ENCODE assay signal across 1 cellular context in genomic region chr3:136135039-136135802, GRCh38.
TF ChIP-seq lines count a peak whose summit lies in the region.

No MANE protein-coding gene starts in this region.

TF ChIP-seq in K562, 482 proteins besides CTCF, POLR2A, EP300 and RAD21 (continued from another document and continues in another):
- 0 out of 4 replicates have a peak, but pooled peaks of 1 of the 2 experiments have one; percentile 39 for TF ChIP-seq ZMIZ1 (IDR thresholded peaks at IDR 0.05; ENCODE audit: low read depth in 2 of 2, low read length in 2 of 2)
- no peak for TF ChIP-seq FOXP4 (CRISPR knock-in tag; IDR thresholded peaks at IDR 0.05; ENCODE audit: borderline replicate concordance)
- no peak for TF ChIP-seq HDAC6 (IDR thresholded peaks at IDR 0.05; ENCODE audit: low read depth, low read length)
- no peak for TF ChIP-seq SIN3A (IDR thresholded peaks at IDR 0.05; ENCODE audit: borderline replicate concordance in 2 of 2, control insufficient read depth in 1 of 2, low read depth in 2 of 2, low read length in 2 of 2)
- no peak for TF ChIP-seq SRSF1 (IDR thresholded peaks at IDR 0.05; ENCODE audit: low read depth, low read length)
- no peak for TF ChIP-seq HOXB6 (CRISPR knock-in tag; IDR thresholded peaks at IDR 0.05; ENCODE audit: borderline replicate concordance)
- peak; percentile 25; the same call in 1 of the 2 replicates for TF ChIP-seq JUND (IDR thresholded peaks at IDR 0.05; ENCODE audit: borderline replicate concordance, low read depth, low read length)
- TF ChIP-seq JUND (tag; IDR thresholded peaks at IDR 0.05; ENCODE audit: borderline replicate concordance, low read depth, low read length), result peak; percentile 10; the same call in 1 of the 3 replicates
- no peak for TF ChIP-seq ZNF3 (CRISPR knock-in tag; IDR thresholded peaks at IDR 0.05)
- no peak for TF ChIP-seq ZNF224 (CRISPR knock-in tag; IDR thresholded peaks at IDR 0.05)
- TF ChIP-seq SMARCA4 (IDR thresholded peaks at IDR 0.05), result peak; percentile 90
- 0 out of 2 replicates have a peak, but pooled peaks have one; percentile 43 for TF ChIP-seq ZNF644 (tag; IDR thresholded peaks at IDR 0.05; ENCODE audit: low read depth)
- peak; percentile 79 for TF ChIP-seq FOXM1 (IDR thresholded peaks at IDR 0.05; ENCODE audit: low read depth)
- TF ChIP-seq FOXM1 (CRISPR knock-in tag; IDR thresholded peaks at IDR 0.05; ENCODE audit: low read depth), result no peak
- no peak for TF ChIP-seq NR2C1 (IDR thresholded peaks at IDR 0.05)
- TF ChIP-seq NR2C1 (tag; IDR thresholded peaks at IDR 0.05), result 0 out of 2 replicates have a peak, but pooled peaks have one; percentile 16
- peak; percentile 73 for TF ChIP-seq DACH1 (IDR thresholded peaks at IDR 0.05; ENCODE audit: partially characterized antibody)
- TF ChIP-seq IFI16 (CRISPR knock-in tag; IDR thresholded peaks at IDR 0.05), result no peak
- TF ChIP-seq AFF4 (CRISPR knock-in tag; IDR thresholded peaks at IDR 0.05), result no peak
- TF ChIP-seq MIER1 (IDR thresholded peaks at IDR 0.05; ENCODE audit: low read depth), result no peak
- TF ChIP-seq MNT (conservative IDR thresholded peaks at IDR 0.05), result peak; percentile 33 to 72; a peak in 2 of 4 replicates
- TF ChIP-seq TARDBP (IDR thresholded peaks at IDR 0.05), result no peak
- no peak for TF ChIP-seq HDAC8 (tag; IDR thresholded peaks at IDR 0.05)
- TF ChIP-seq NCOA6 (IDR thresholded peaks at IDR 0.05), result 0 out of 2 replicates have a peak, but pooled peaks have one; percentile 34
- 0 out of 6 replicates have a peak, but pooled peaks of 1 of the 3 experiments have one; percentile 41 for TF ChIP-seq ZBTB11 (CRISPR knock-in tag; IDR thresholded peaks at IDR 0.05)
- peak; percentile 90 for TF ChIP-seq GATA2 (CRISPR knock-in tag; IDR thresholded peaks at IDR 0.05)
- TF ChIP-seq E2F8 (IDR thresholded peaks at IDR 0.05; ENCODE audit: low read depth, partially characterized antibody), result no peak
- TF ChIP-seq KLF16 (IDR thresholded peaks at IDR 0.05), result peak; percentile 86
- no peak for TF ChIP-seq MCM2 (IDR thresholded peaks at IDR 0.05; ENCODE audit: low read depth)
- TF ChIP-seq ZKSCAN8 (CRISPR knock-in tag; IDR thresholded peaks at IDR 0.05), result peak; percentile 89
- no peak for TF ChIP-seq ZC3H4 (CRISPR knock-in tag; IDR thresholded peaks at IDR 0.05; ENCODE audit: borderline replicate concordance)
- no peak for TF ChIP-seq ARHGAP35 (IDR thresholded peaks at IDR 0.05; ENCODE audit: partially characterized antibody)
- no peak for TF ChIP-seq FIP1L1 (IDR thresholded peaks at IDR 0.05; ENCODE audit: low read depth, low read length, poor library complexity, severe bottlenecking)
- TF ChIP-seq ZBTB33 (CRISPR knock-in tag; IDR thresholded peaks at IDR 0.05), result no peak
- TF ChIP-seq ILK (tag; IDR thresholded peaks at IDR 0.05; ENCODE audit: borderline replicate concordance, low read depth), result no peak
- no peak for TF ChIP-seq ZNF512 (tag; IDR thresholded peaks at IDR 0.05)
- TF ChIP-seq NCOA4 (IDR thresholded peaks at IDR 0.05; ENCODE audit: partially characterized antibody), result no peak
- peak; percentile 81 for TF ChIP-seq CC2D1A (IDR thresholded peaks at IDR 0.05)
- TF ChIP-seq EP400 (IDR thresholded peaks at IDR 0.05), result peak; percentile 38; the same call in 1 of the 2 replicates
- no peak for TF ChIP-seq ZNF384 (IDR thresholded peaks at IDR 0.05; ENCODE audit: low read depth, low read length)
- peak; percentile 72; the same call in 1 of the 2 replicates for TF ChIP-seq HDAC2 (IDR thresholded peaks at IDR 0.05)
- TF ChIP-seq ZNF197 (CRISPR knock-in tag; IDR thresholded peaks at IDR 0.05; ENCODE audit: low read depth), result no peak
- TF ChIP-seq IRF2 (CRISPR knock-in tag; IDR thresholded peaks at IDR 0.05), result no peak
